Comparison of ENCODE assay signal across 8 cellular contexts in the genomic region with DNA sequence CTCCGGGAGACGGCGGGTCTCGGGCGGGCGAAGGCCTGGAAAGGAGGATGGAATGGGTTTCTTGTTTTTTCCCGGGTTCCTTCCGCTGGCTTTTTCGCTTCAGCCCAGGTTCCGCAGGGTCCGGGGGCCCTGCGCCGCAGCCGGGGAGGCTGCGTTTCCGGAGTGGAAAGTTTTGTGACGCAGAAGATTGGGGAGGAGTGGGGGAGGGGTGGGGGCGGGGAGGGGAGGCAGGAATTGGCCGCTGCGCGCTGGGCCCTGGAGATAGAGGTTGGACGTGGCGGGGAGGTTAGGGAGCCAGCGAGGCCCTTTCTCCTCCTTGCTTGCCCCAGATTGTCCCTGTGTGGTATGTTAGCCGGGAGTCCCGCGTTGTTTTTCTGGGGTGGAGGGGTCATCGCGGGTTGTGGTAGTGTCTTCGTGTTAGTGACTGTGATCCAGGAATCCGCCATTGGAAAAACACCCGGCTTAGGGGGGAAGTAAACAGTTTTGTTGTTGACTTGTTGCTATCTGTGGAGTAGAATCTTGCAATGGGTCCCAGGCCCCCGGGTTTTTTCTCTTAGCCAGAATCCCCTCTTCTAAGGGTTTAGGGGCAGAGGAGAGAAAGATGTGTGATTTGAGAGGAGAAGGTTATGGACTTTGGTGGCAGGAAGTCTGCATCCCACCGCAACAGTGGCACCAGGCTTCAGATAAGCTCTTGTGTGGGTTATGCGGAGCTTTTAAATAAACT.
DNase-seq lines count a peak whose midpoint lies in the region; ATAC-seq and TF ChIP-seq lines count a peak whose summit lies in the region.

No MANE protein-coding gene starts in this region.

- H3K4me1 Mint-ChIP-seq in effector memory CD8-positive, alpha-beta T cell (ENCODE audit: low read depth in 2 of 2): peaks cover 19 to 37% of the 10 kb centered on the region in 2 donors

- DNase-seq in LNCaP clone FGC (ENCODE audit: low read depth) (no peak), midbrain (lab: John Stamatoyannopoulos, UW) (peak; percentile 67), DMS79 treated with DMSO at 0.1 percent for 48 hours (lab: John Stamatoyannopoulos, UW) (no peak)
- peak; percentile 31 to 49 for DNase-seq in activated CD8-positive, alpha-beta memory T cell treated with anti-CD3 and anti-CD28 coated beads for 4 hours (ENCODE audit: low read depth in 2 of 2)
- DNase-seq in effector memory CD8-positive, alpha-beta T cell: peak in 1 of 3 experiments; percentile 39
- peak; percentile 65 for DNase-seq in stimulated activated CD8-positive, alpha-beta memory T cell treated with anti-CD3 and anti-CD28 coated beads, Interleukin-4, amount 100 ng/mL, for 24 hours (ENCODE audit: low read depth)

- H3K27me3 Mint-ChIP-seq in effector memory CD8-positive, alpha-beta T cell: no peaks in the 10 kb centered on the region

- H3K27ac Mint-ChIP-seq in effector memory CD8-positive, alpha-beta T cell: peak overlapping the region; percentile 100

- H2AFZ ChIP-seq in ACC112 (ENCODE audit: low read length, unreplicated experiment): no peak overlapping the region

- peaks cover 77% of the 10 kb centered on the region for H3K36me3 Mint-ChIP-seq in effector memory CD8-positive, alpha-beta T cell (ENCODE audit: insufficient read depth)

- H3K27me3 ChIP-seq in ACC112 (ENCODE audit: insufficient read depth, low read length): no peaks in the 10 kb centered on the region

- no peaks in the 10 kb centered on the region for H3K9me3 Mint-ChIP-seq in effector memory CD8-positive, alpha-beta T cell

- peak; percentile 3 for ATAC-seq in GM19035 (IDR thresholded peaks at IDR 0.05; ENCODE audit: unreplicated experiment)
- peak; percentile 21 for ATAC-seq in effector memory CD8-positive, alpha-beta T cell (replicated peaks)

- H3K4me3 Mint-ChIP-seq in effector memory CD8-positive, alpha-beta T cell: peak overlapping the region; percentile 95 to 100

- H3K36me3 ChIP-seq in ACC112 (ENCODE audit: insufficient read depth, low read length): peaks cover 30% of the 10 kb centered on the region

- H3K79me2 ChIP-seq in ACC112 (ENCODE audit: control insufficient read depth, insufficient read depth, low read length, unreplicated experiment): peaks cover 59% of the 10 kb centered on the region

- TF ChIP-seq CTCF in LNCaP clone FGC (IDR thresholded peaks at IDR 0.05; ENCODE audit: control insufficient read depth, extremely low read depth, insufficient read depth): no peak

- H3K4me3 ChIP-seq in ACC112 (ENCODE audit: low read depth, low read length): peak overlapping the region; percentile 92
- H3K4me3 ChIP-seq in LNCaP clone FGC (ENCODE audit: low read depth, low read length): peak overlapping the region; percentile 94

- peak overlapping the region; percentile 97 for H3K27ac ChIP-seq in ACC112 (ENCODE audit: low read depth, low read length)

- peaks cover 22% of the 10 kb centered on the region for H3K4me1 ChIP-seq in ACC112 (ENCODE audit: control insufficient read depth, insufficient read depth, low read length, unreplicated experiment)

Comparison
In these comparisons a context has a peak if more than half of its experiments do, and no peak if none do; other contexts are left out.
1. DNase-seq: peak in activated CD8-positive, alpha-beta memory T cell treated with anti-CD3 and anti-CD28 coated beads for 4 hours (2 of 2), midbrain (single experiment) and stimulated activated CD8-positive, alpha-beta memory T cell treated with anti-CD3 and anti-CD28 coated beads, Interleukin-4, amount 100 ng/mL, for 24 hours (single experiment); none in LNCaP clone FGC (single experiment) and DMS79 treated with DMSO at 0.1 percent for 48 hours (single experiment).